ENCODE assay signal across 9 cellular contexts in genomic region chr2:26401739-26402541, GRCh38. TPM values are rescaled to one million over a fixed set of nuclear protein-coding genes. Genes with fewer than 3 reads are reported as not detected.
DNase-seq lines count a peak whose midpoint lies in the region; ATAC-seq, FAIRE-seq and TF ChIP-seq lines count a peak whose summit lies in the region.
"Had no signal": no experiment of that assay in that cellular context is flagged by ENCODE, and none has a peak within 500 bp of the region (broad histone marks: within the 10 kb centered on the region; RNA-seq: fewer than 3 reads in every experiment).

Gene DRC1 (plus strand): TSS chr2:26401920. CDS start chr2:26401990, 70 bp downstream.

- H4K20me1 ChIP-seq in IMR-90 (ENCODE audit: insufficient read depth, low read length), result no peaks in the 10 kb centered on the region

- H4K5ac ChIP-seq in IMR-90 (ENCODE audit: low read depth, low read length), result 0 out of 2 replicates have a peak within 1 kb of the TSS, but pooled peaks have one; percentile 60

- H3K4me3 ChIP-seq in IMR-90 (ENCODE audit: insufficient read depth, low read depth, low read length), result peak within 1 kb of the TSS; percentile 71
- H3K4me3 ChIP-seq in fibroblast of villous mesenchyme (ENCODE audit: low read depth, low read length), result peak within 1 kb of the TSS; percentile 63
- H3K4me3 ChIP-seq in aorta (ENCODE audit: low read length in 2 of 2), result no peak within 1 kb of the TSS

- H3K27ac ChIP-seq in IMR-90 (ENCODE audit: insufficient read depth, low read length), result no peak within 1 kb of the TSS
- no peak within 1 kb of the TSS for H3K27ac ChIP-seq in aorta (ENCODE audit: low read depth in 1 of 2, low read length in 2 of 2)

- no peak within 1 kb of the TSS for H3K27ac Mint-ChIP-seq in nephron progenitor cell

- H3K56ac ChIP-seq in IMR-90 (ENCODE audit: extremely low read depth, insufficient read depth, low read length), result no peak within 1 kb of the TSS

- DNase-seq in D721Med (ENCODE audit: insufficient read length, low spot score) (peak; percentile 74), IMR-90 (peak; percentile 67), fibroblast of villous mesenchyme (ENCODE audit: low read depth) (peak; percentile 74), nephron progenitor cell (peak; percentile 96), aorta (peak; percentile 69 to 85), NOMO-1 treated with dmso at 0.1 percent for 144 hours (lab: John Stamatoyannopoulos, UW; ENCODE audit: unreplicated experiment) (no peak)
- DNase-seq in activated CD4-positive, alpha-beta T cell treated with anti-CD3 and anti-CD28 coated beads, Interleukin-2, amount 50 U/mL, for 48 hours, result peak; percentile 37 to 45

- no peaks in the 10 kb centered on the region for H3K9me3 Mint-ChIP-seq in nephron progenitor cell

- dilution Hi-C loops in IMR-90 (cut with HindIII; ENCODE audit: low sequenced_read_pairs, unreplicated experiment), result no loop called here

- ATAC-seq in IMR-90 (ENCODE audit: low read depth), result peak; percentile 98
- peak; percentile 69 for ATAC-seq in aorta (ENCODE audit: low FRiP score)
- ATAC-seq in GM19467 (IDR thresholded peaks at IDR 0.05; ENCODE audit: unreplicated experiment), result no peak

- POLR2A ChIA-PET in IMR-90 (lab: Charles Lee; ENCODE audit: unreplicated experiment), result no interaction called here

- H4K91ac ChIP-seq in IMR-90 (ENCODE audit: insufficient read depth, low read depth, low read length), result no peak within 1 kb of the TSS

- TF ChIP-seq RAD21 in IMR-90 (IDR thresholded peaks at IDR 0.05; ENCODE audit: low read length), result no peak

- H3K27me3 Mint-ChIP-seq in nephron progenitor cell (ENCODE audit: low read depth, poor library complexity), result peaks cover 7% of the 10 kb centered on the region

- no peak within 1 kb of the TSS for H2AK5ac ChIP-seq in IMR-90 (ENCODE audit: low read depth, low read length)

- H2AFZ ChIP-seq in IMR-90 (replicated peaks; ENCODE audit: low read length, poor library complexity), result peak within 1 kb of the TSS; percentile 96

- no peaks in the 10 kb centered on the region for H3K79me1 ChIP-seq in IMR-90 (ENCODE audit: low read depth in 1 of 2, low read length in 2 of 2)

- peak within 1 kb of the TSS; percentile 75; the same call in 1 of the 2 replicates for H3K9ac ChIP-seq in IMR-90 (ENCODE audit: low read depth, low read length)

- 0 out of 2 replicates have a peak, but pooled peaks cover 3% of the 10 kb centered on the region for H3K9me1 ChIP-seq in IMR-90 (ENCODE audit: insufficient read depth, low read length)

- CTCF ChIA-PET in IMR-90 (lab: Yijun Ruan, JAX), result no interaction called here

- no peak for TF ChIP-seq CTCF in D721Med (IDR thresholded peaks at IDR 0.05; ENCODE audit: insufficient read depth, missing control alignments)
- no peak for TF ChIP-seq CTCF in IMR-90 (conservative IDR thresholded peaks at IDR 0.05; ENCODE audit: low read depth, low read length)
- TF ChIP-seq CTCF in fibroblast of villous mesenchyme (IDR thresholded peaks at IDR 0.05; ENCODE audit: insufficient read depth, low read depth, low read length), result no peak
- TF ChIP-seq CTCF in nephron progenitor cell (IDR thresholded peaks at IDR 0.05), result no peak

- FAIRE-seq in D721Med (lab: Jason Lieb, UNC), result no peak

- H2BK15ac ChIP-seq in IMR-90 (ENCODE audit: low read depth, low read length), result no peak within 1 kb of the TSS

- H3K36me3 ChIP-seq in IMR-90 (ENCODE audit: control insufficient read depth, insufficient read depth, low read length) (no peaks in the 10 kb centered on the region), aorta (ENCODE audit: control insufficient read depth in 1 of 2, insufficient read depth in 2 of 2, low read length in 1 of 2) (no peaks in the 10 kb centered on the region)

- no peaks in the 10 kb centered on the region for H3K36me3 Mint-ChIP-seq in nephron progenitor cell (ENCODE audit: low read depth)

- intact Hi-C loops in IMR-90 (cut with micrococcal nuclease), result no loop called here
- intact Hi-C loops in aorta (cut with DNase I), result no loop called here

- H3K4me2 ChIP-seq in IMR-90 (ENCODE audit: low read depth, low read length), result peak within 1 kb of the TSS; percentile 97

- H3K27me3 ChIP-seq in IMR-90 (ENCODE audit: control insufficient read depth, insufficient read depth, low read length) (no peaks in the 10 kb centered on the region; the same call in 1 of the 2 replicates), aorta (ENCODE audit: control insufficient read depth in 1 of 2, insufficient read depth in 2 of 2, low read length in 1 of 2) (no peaks in the 10 kb centered on the region)

- in situ Hi-C loops in IMR-90 (cut with MboI; ENCODE audit: low sequenced_read_pairs), result no loop called here

- H3K23ac ChIP-seq in IMR-90 (ENCODE audit: low read depth, low read length), result 0 out of 2 replicates have a peak within 1 kb of the TSS, but pooled peaks have one; percentile 31

- TF ChIP-seq POLR2A in IMR-90 (IDR thresholded peaks at IDR 0.05; ENCODE audit: low read depth, low read length), result no peak; the same call in 1 of the 2 replicates

- no peak within 1 kb of the TSS for H3K18ac ChIP-seq in IMR-90 (ENCODE audit: low read depth, low read length)

- H4K8ac ChIP-seq in IMR-90 (ENCODE audit: low read depth in 2 of 2, low read length in 2 of 2), result peak within 1 kb of the TSS; percentile 62 to 76; a peak in 3 of 4 replicates

- H3K4me1 Mint-ChIP-seq in nephron progenitor cell, result peaks cover 12% of the 10 kb centered on the region

- BruUV-seq in IMR-90 (replicated peaks; lab: Mats Ljungman, UMichigan), result no TSS peak

- no peak within 1 kb of the TSS for H3K14ac ChIP-seq in IMR-90 (replicated peaks; ENCODE audit: low read depth, low read length)

- H2BK5ac ChIP-seq in IMR-90 (ENCODE audit: low read depth, low read length, poor library complexity, severe bottlenecking), result no peak within 1 kb of the TSS

- no peak within 1 kb of the TSS for H2BK20ac ChIP-seq in IMR-90 (ENCODE audit: low read depth, low read length)

- peak within 1 kb of the TSS; percentile 71 for H3K4me3 Mint-ChIP-seq in nephron progenitor cell

- H2AK9ac ChIP-seq in IMR-90 (replicated peaks; ENCODE audit: low read depth, low read length, poor library complexity), result no peak within 1 kb of the TSS

- H3K4me1 ChIP-seq in IMR-90 (ENCODE audit: control insufficient read depth, insufficient read depth, low read length), result no peaks in the 10 kb centered on the region
- H3K4me1 ChIP-seq in aorta (ENCODE audit: control insufficient read depth in 1 of 2, insufficient read depth in 2 of 2, low read length in 2 of 2), result no peaks in the 10 kb centered on the region

- 0% methylated on average over 7 of the region's 63 CpGs; no CpG with 5 or more reads in 1 of the 2 experiments for WGBS in IMR-90 (ENCODE audit: extremely low coverage in 2 of 2, insufficient read length in 1 of 2), 2 experiments
- 14 to 15% methylated on average over 62 to 63 of the region's 63 CpGs for WGBS in aorta, 2 donors

- no peak within 1 kb of the TSS for H2BK120ac ChIP-seq in IMR-90 (ENCODE audit: low read depth, low read length)

- peak within 1 kb of the TSS; percentile 54; the same call in 1 of the 2 replicates for H3K4ac ChIP-seq in IMR-90 (ENCODE audit: low read depth, low read length)

- H3K9me3 ChIP-seq in IMR-90 (ENCODE audit: control insufficient read depth, insufficient read depth, low read length) (no peaks in the 10 kb centered on the region), aorta (ENCODE audit: control insufficient read depth, low read length) (no peaks in the 10 kb centered on the region)

TF ChIP-seq in IMR-90, 13 proteins besides CTCF, POLR2A, EP300 and RAD21:
- TF ChIP-seq USF2 (IDR thresholded peaks at IDR 0.05; ENCODE audit: low read depth, low read length) (no peak), FOS (IDR thresholded peaks at IDR 0.05; ENCODE audit: low read depth, low read length) (no peak), RFX5 (IDR thresholded peaks at IDR 0.05; ENCODE audit: low read depth, low read length) (no peak), ELK1 (IDR thresholded peaks at IDR 0.05; ENCODE audit: borderline replicate concordance, low read depth, low read length) (no peak), MXI1 (IDR thresholded peaks at IDR 0.05; ENCODE audit: borderline replicate concordance, low read depth, low read length) (no peak), SMC3 (IDR thresholded peaks at IDR 0.05; ENCODE audit: low read depth, low read length) (no peak), BHLHE40 (IDR thresholded peaks at IDR 0.05; ENCODE audit: low read depth, low read length) (no peak), MAZ (IDR thresholded peaks at IDR 0.05; ENCODE audit: borderline replicate concordance, low read depth, low read length) (no peak), MAFK (IDR thresholded peaks at IDR 0.05; ENCODE audit: low read depth, low read length) (no peak), RCOR1 (IDR thresholded peaks at IDR 0.05; ENCODE audit: insufficient replicate concordance, low read length) (no peak), CEBPB (IDR thresholded peaks at IDR 0.05; ENCODE audit: low read depth, low read length) (no peak)

RNA-seq across cellular contexts. Expression of gene DRC1, which starts in this region (rescaled TPM):
- total RNA-seq in IMR-90 (2012; rRNA removed) (under 0.01 and 0.18 TPM in 2 replicates), fibroblast of villous mesenchyme (0.64 TPM in 1 of 2 replicates, not detected in the other), aorta (under 1 TPM in 1 of 2 donors, not detected in 1; 0.51 TPM)
- polyA plus RNA-seq in IMR-90 (2012; rRNA removed) (not detected in 2 replicates), aorta (not detected)
- 0.01 TPM in 1 of 2 replicates, not detected in the other for polyA plus RNA-seq in IMR-90 (2012; cell fraction: cytosol; rRNA removed)
- polyA plus RNA-seq in IMR-90 (2012; cell fraction: nucleus; rRNA removed; ENCODE audit: low replicate concordance), result 0.05 TPM in 1 of 2 replicates, not detected in the other
- total RNA-seq: mononuclear cell had no signal

Comparison
In these comparisons a context has a peak if more than half of its experiments do, and no peak if none do; other contexts are left out.
1. Peak in DNase-seq, ATAC-seq, H3K4me3 ChIP-seq, H3K9ac ChIP-seq and H3K4me2 ChIP-seq in IMR-90; RNA of the gene not detected or under 1 TPM.
2. Peak in DNase-seq and H3K4me3 ChIP-seq in fibroblast of villous mesenchyme; RNA of the gene not detected or under 1 TPM.
3. Peak in DNase-seq and ATAC-seq in aorta; RNA of the gene not detected or under 1 TPM.